8 cellular contexts compared by ENCODE assay signal in the genomic region with DNA sequence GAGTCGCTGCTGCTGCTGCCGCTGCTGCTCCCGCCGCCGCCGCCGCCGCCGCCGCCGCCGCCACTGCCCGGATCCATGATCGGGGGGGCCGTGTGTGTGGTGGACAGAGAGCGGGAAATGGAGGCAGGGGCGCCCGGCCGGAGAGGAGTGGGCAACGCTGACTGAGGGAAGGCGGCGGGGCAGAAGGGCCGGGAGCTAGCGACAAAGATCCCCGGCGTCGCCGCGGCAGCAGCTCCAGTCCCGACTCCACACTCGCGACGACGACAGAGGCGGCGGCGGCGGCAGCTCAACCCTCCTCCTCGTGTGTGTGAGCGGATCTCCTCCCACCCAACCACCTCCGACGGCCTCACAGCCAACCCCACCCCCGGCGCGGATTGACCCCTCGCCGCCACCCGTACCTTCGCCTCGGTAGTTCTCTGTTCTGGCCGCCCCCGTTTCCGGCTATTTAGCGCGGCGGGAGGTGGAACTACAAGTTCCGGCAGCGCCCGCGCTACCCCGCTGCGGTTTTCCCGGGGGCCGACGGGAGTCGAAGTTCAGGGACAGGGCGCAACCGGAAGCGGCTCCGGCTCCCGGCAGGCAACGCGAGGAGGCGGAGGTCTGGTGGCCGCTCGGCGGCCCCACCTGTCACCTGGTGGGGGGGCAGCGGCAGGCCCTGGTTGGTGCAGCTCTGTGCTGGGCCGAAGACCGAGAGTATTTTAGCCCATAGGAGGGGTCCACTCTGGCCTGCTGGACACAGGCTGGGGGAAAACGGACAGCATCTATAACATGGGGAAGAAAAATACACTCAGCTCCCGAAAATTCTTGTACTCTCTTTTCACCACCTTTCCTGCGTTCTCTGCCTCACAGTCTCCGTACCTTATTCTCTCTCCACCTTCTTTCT. TPM values are rescaled to one million over a fixed set of nuclear protein-coding genes. Genes with fewer than 3 reads are reported as not detected.
DNase-seq lines count a peak whose midpoint lies in the region; ATAC-seq, FAIRE-seq and TF ChIP-seq lines count a peak whose summit lies in the region.

A gene (minus strand): TSS at position 313 of the 880 bp plus-strand sequence. CDS start 236 bp downstream, at position 77.

- H3K9me3 ChIP-seq in OCI-LY7 (ENCODE audit: low read length) (peaks cover 6% of the 10 kb centered on the region; the same call in 1 of the 2 replicates), endothelial cell of umbilical vein (replicated peaks; ENCODE audit: control insufficient read depth, insufficient read depth, low read length) (no peaks in the 10 kb centered on the region)

- H3K79me2 ChIP-seq in OCI-LY7 (ENCODE audit: insufficient read depth, low read depth, low read length): peaks cover 47% of the 10 kb centered on the region
- peaks cover 48% of the 10 kb centered on the region for H3K79me2 ChIP-seq in endothelial cell of umbilical vein (ENCODE audit: control insufficient read depth, insufficient read depth, low read length)

- H3K9me2 ChIP-seq in OCI-LY7 (ENCODE audit: insufficient read depth, low read length): no peaks in the 10 kb centered on the region

- CTCF ChIA-PET in OCI-LY7 (lab: Charles Lee; ENCODE audit: unreplicated experiment): no interaction called here
- CTCF ChIA-PET in endothelial cell of umbilical vein (lab: Charles Lee): interaction anchor here (1.0 to 4.7 kb wide), 5 partner anchors 14 to 179 kb away, joined by 3 to 24 read pairs (median 3); a partner anchor contains a TSS

- TF ChIP-seq CTCF in OCI-LY7 (conservative IDR thresholded peaks at IDR 0.05; ENCODE audit: low read length) (peak; percentile 48), endothelial cell of umbilical vein (IDR thresholded peaks at IDR 0.05; ENCODE audit: extremely low read depth in 1 of 2, insufficient read depth in 1 of 2, low read depth in 1 of 2, low read length in 2 of 2) (peak in 1 of 2 donors; percentile 9)

- H3K9me1 ChIP-seq in endothelial cell of umbilical vein (replicated peaks; ENCODE audit: control insufficient read depth, extremely low read depth, insufficient read depth, low read length): no peaks in the 10 kb centered on the region

- H3K4me1 ChIP-seq in OCI-LY7 (ENCODE audit: insufficient read depth, low read length, poor library complexity, severe bottlenecking): peaks cover 29% of the 10 kb centered on the region
- H3K4me1 ChIP-seq in endothelial cell of umbilical vein (ENCODE audit: control insufficient read depth, extremely low read depth, insufficient read depth, low read length): peaks cover 24% of the 10 kb centered on the region

- H3K4me2 ChIP-seq in OCI-LY7 (ENCODE audit: low read length) (peak within 1 kb of the TSS; percentile 91), endothelial cell of umbilical vein (ENCODE audit: insufficient read depth, low read length) (peak within 1 kb of the TSS; percentile 93)

- H2AFZ ChIP-seq in OCI-LY7 (ENCODE audit: low read length) (peak within 1 kb of the TSS; percentile 98), endothelial cell of umbilical vein (ENCODE audit: low read depth, low read length) (peak within 1 kb of the TSS; percentile 83)

- H4K20me1 ChIP-seq in OCI-LY7 (ENCODE audit: insufficient read depth, low read length) (peaks cover 28% of the 10 kb centered on the region), endothelial cell of umbilical vein (replicated peaks; ENCODE audit: control insufficient read depth, extremely low read depth, insufficient read depth, low read length) (peaks cover 9% of the 10 kb centered on the region)

- POLR2A ChIA-PET in OCI-LY7 (lab: Charles Lee): interaction anchor here (0.9 to 1.3 kb wide), 2 partner anchors 9 to 49 kb away, joined by 3 to 5 read pairs; a partner anchor contains a TSS
- POLR2A ChIA-PET in endothelial cell of umbilical vein (lab: Charles Lee): interaction anchor here (1.0 kb wide), 1 partner anchor 61 kb away, joined by 3 read pairs; a partner anchor contains a TSS

- H3K27ac ChIP-seq in OCI-LY7 (ENCODE audit: low read depth, low read length, poor library complexity, severe bottlenecking) (peak within 1 kb of the TSS; percentile 54), endothelial cell of umbilical vein (ENCODE audit: insufficient read depth, low read depth, low read length) (peak within 1 kb of the TSS; percentile 76)

- peak; percentile 81 for ATAC-seq in GM21515 (IDR thresholded peaks at IDR 0.05; ENCODE audit: unreplicated experiment)

- peak within 1 kb of the TSS; percentile 85 for H3K9ac ChIP-seq in endothelial cell of umbilical vein (replicated peaks; ENCODE audit: extremely low read depth, insufficient read depth, low read length)

- BruUV-seq in OCI-LY7 (replicated peaks; lab: Mats Ljungman, UMichigan) (no TSS peak), endothelial cell of umbilical vein (replicated peaks; lab: Mats Ljungman, UMichigan) (no TSS peak)

- peak; percentile 76 for TF ChIP-seq POLR2A in endothelial cell of umbilical vein (IDR thresholded peaks at IDR 0.05; ENCODE audit: low read depth, low read length)

- H3K36me3 ChIP-seq in OCI-LY7 (ENCODE audit: insufficient read depth, low read length): peaks cover 36% of the 10 kb centered on the region
- no peaks in the 10 kb centered on the region for H3K36me3 ChIP-seq in endothelial cell of umbilical vein (ENCODE audit: control insufficient read depth in 2 of 2, extremely low read depth in 1 of 2, insufficient read depth in 2 of 2, low read length in 2 of 2)

- peak within 1 kb of the TSS; percentile 84 for H3K4me3 ChIP-seq in OCI-LY7 (ENCODE audit: low read depth, low read length, poor library complexity, severe bottlenecking)
- H3K4me3 ChIP-seq in endothelial cell of umbilical vein (replicated peaks in 1 of 3; ENCODE audit: insufficient read depth in 1 of 3, low read depth in 1 of 3, low read length in 3 of 3): peak within 1 kb of the TSS; percentile 68 to 96 (median 77)

- dilution Hi-C loops in endothelial cell of umbilical vein (cut with MboI; ENCODE audit: extremely low pct_ligation_motif_present, low sequenced_read_pairs): no loop called here

- peak; percentile 95 for DNase-seq in DMS 273 treated with DMSO at 0.1 percent for 48 hours (lab: John Stamatoyannopoulos, UW)
- peak; percentile 91 for DNase-seq in HuH-7.5 (ENCODE audit: low spot score)
- DNase-seq in OCI-LY7 (ENCODE audit: low spot score): peak; percentile 99
- peak; percentile 97 for DNase-seq in activated T-cell treated with anti-CD3 and anti-CD28 coated beads for 1 hour (ENCODE audit: low read depth)
- peak; percentile 99 for DNase-seq in endothelial cell of umbilical vein (ENCODE audit: low read depth, low spot score)
- DNase-seq in middle frontal gyrus (ENCODE audit: extremely low spot score, low spot score): peak; percentile 94
- peak; percentile 99 for DNase-seq in stimulated activated CD8-positive, alpha-beta memory T cell treated with anti-CD3 and anti-CD28 coated beads, Interleukin-2, amount 100 ng/mL, for 48 hours (ENCODE audit: low read depth in 2 of 2)

- intact Hi-C loops in OCI-LY7 (cut with micrococcal nuclease; ENCODE audit: unreplicated experiment) (no loop called here), endothelial cell of umbilical vein (cut with micrococcal nuclease) (loop anchor here (1.0 to 5.0 kb wide), 4 partner anchors 61 to 152 kb away; a partner anchor contains a TSS)

- FAIRE-seq in endothelial cell of umbilical vein (lab: Jason Lieb, UNC): peak; percentile 95

- peaks cover 0 to 2% of the 10 kb centered on the region in 2 experiments for H3K27me3 ChIP-seq in endothelial cell of umbilical vein (ENCODE audit: control insufficient read depth in 2 of 2, insufficient read depth in 2 of 2, low read length in 2 of 2)

TF ChIP-seq in endothelial cell of umbilical vein, 7 proteins besides CTCF, POLR2A, EP300 and RAD21:
- TF ChIP-seq MYC (IDR thresholded peaks at IDR 0.05; ENCODE audit: low read depth, low read length) (peak; percentile 68), EZH2 (IDR thresholded peaks at IDR 0.05; ENCODE audit: borderline replicate concordance, low read depth, low read length, severe bottlenecking) (no peak), GATA2 (IDR thresholded peaks at IDR 0.05; ENCODE audit: insufficient read depth, insufficient read length, low read depth, low read length) (no peak), POLR2AphosphoS5 (IDR thresholded peaks at IDR 0.05; ENCODE audit: insufficient read depth, low read depth, low read length) (peak; percentile 72), FOS (IDR thresholded peaks at IDR 0.05; ENCODE audit: borderline replicate concordance, insufficient read depth, low read length) (no peak)
- TF ChIP-seq, protein P1, sequence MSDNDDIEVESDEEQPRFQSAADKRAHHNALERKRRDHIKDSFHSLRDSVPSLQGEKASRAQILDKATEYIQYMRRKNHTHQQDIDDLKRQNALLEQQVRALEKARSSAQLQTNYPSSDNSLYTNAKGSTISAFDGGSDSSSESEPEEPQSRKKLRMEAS (IDR thresholded peaks at IDR 0.05; ENCODE audit: insufficient read depth, insufficient read length): no peak

RNA-seq across cellular contexts. Expression of the gene that starts here (rescaled TPM):
- total RNA-seq in OCI-LY7 (2014; rRNA removed; shearing (Covaris generic)): 54.3 and 67.2 TPM in 2 replicates
- total RNA-seq in OCI-LY7 (2022) (144 and 146 TPM in 2 replicates), endothelial cell of umbilical vein (137 and 152 TPM in 2 replicates)
- polyA plus RNA-seq in endothelial cell of umbilical vein: 31.2 and 40.3 TPM in 2 replicates
- polyA plus RNA-seq in endothelial cell of umbilical vein (2011; cell fraction: cytosol; rRNA removed): 64.6 and 71.3 TPM in 2 replicates
- 59.3 and 75.3 TPM in 2 replicates for polyA plus RNA-seq in endothelial cell of umbilical vein (2011; cell fraction: nucleus; rRNA removed)
- 133 and 183 TPM in 2 replicates for polyA plus RNA-seq in endothelial cell of umbilical vein (2012)
- polyA minus RNA-seq in endothelial cell of umbilical vein: 42.4 and 69.4 TPM in 2 replicates
- 83.5 TPM for polyA minus RNA-seq in endothelial cell of umbilical vein (2011; cell fraction: cytosol; rRNA and poly(A)+ RNA removed)
- polyA minus RNA-seq in endothelial cell of umbilical vein (2011; cell fraction: nucleus; rRNA and poly(A)+ RNA removed): 28.5 and 45.5 TPM in 2 replicates

Comparison
In these comparisons a context has a peak if more than half of its experiments do, and no peak if none do; other contexts are left out.
1. Peak in every context shown above with its lines: DNase-seq, ATAC-seq, H3K4me3 ChIP-seq and H3K27ac ChIP-seq.